1 cellular context compared by ENCODE assay signal in genomic region chr16:47045023-47045422, GRCh38.
TF ChIP-seq lines count a peak whose summit lies in the region.

No MANE protein-coding gene starts in this region.

TF ChIP-seq in K562, 482 proteins besides CTCF, POLR2A, EP300 and RAD21 (continued from another document):
- TF ChIP-seq ZC3H11A (IDR thresholded peaks at IDR 0.05; ENCODE audit: low read depth, low read length) = no peak
- TF ChIP-seq ZNF311 (CRISPR knock-in tag; IDR thresholded peaks at IDR 0.05) = no peak
- TF ChIP-seq MXI1 (IDR thresholded peaks at IDR 0.05; ENCODE audit: low read depth, low read length) = no peak
- no peak for TF ChIP-seq CSDE1 (IDR thresholded peaks at IDR 0.05)
- TF ChIP-seq RAD51 (IDR thresholded peaks at IDR 0.05; ENCODE audit: borderline replicate concordance, low read depth) = peak; percentile 65; the same call in 1 of the 2 replicates
- TF ChIP-seq ZNF41 (CRISPR knock-in tag; conservative IDR thresholded peaks at IDR 0.05) = no peak
- TF ChIP-seq EHMT2 (IDR thresholded peaks at IDR 0.05) = no peak
- TF ChIP-seq MTF1 (CRISPR knock-in tag; IDR thresholded peaks at IDR 0.05; ENCODE audit: borderline replicate concordance) = no peak
- TF ChIP-seq, protein P1, sequence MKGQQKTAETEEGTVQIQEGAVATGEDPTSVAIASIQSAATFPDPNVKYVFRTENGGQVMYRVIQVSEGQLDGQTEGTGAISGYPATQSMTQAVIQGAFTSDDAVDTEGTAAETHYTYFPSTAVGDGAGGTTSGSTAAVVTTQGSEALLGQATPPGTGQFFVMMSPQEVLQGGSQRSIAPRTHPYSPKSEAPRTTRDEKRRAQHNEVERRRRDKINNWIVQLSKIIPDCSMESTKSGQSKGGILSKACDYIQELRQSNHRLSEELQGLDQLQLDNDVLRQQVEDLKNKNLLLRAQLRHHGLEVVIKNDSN (CRISPR knock-in tag; IDR thresholded peaks at IDR 0.05) = peak; percentile 17; the same call in 1 of the 2 replicates
- no peak for TF ChIP-seq SAFB2 (IDR thresholded peaks at IDR 0.05; ENCODE audit: borderline replicate concordance, low read depth, low read length, severe bottlenecking)
- no peak for TF ChIP-seq FUS (optimal IDR thresholded peaks at IDR 0.05; ENCODE audit: low read depth, low read length)
- no peak for TF ChIP-seq HEY1 (CRISPR knock-in tag; IDR thresholded peaks at IDR 0.05; ENCODE audit: borderline replicate concordance)
- TF ChIP-seq, protein P2, sequence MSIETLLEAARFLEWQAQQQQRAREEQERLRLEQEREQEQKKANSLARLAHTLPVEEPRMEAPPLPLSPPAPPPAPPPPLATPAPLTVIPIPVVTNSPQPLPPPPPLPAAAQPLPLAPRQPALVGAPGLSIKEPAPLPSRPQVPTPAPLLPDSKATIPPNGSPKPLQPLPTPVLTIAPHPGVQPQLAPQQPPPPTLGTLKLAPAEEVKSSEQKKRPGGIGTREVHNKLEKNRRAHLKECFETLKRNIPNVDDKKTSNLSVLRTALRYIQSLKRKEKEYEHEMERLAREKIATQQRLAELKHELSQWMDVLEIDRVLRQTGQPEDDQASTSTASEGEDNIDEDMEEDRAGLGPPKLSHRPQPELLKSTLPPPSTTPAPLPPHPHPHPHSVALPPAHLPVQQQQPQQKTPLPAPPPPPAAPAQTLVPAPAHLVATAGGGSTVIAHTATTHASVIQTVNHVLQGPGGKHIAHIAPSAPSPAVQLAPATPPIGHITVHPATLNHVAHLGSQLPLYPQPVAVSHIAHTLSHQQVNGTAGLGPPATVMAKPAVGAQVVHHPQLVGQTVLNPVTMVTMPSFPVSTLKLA (conservative IDR thresholded peaks at IDR 0.05) = no peak
- no peak for TF ChIP-seq ZNF778 (CRISPR knock-in tag; IDR thresholded peaks at IDR 0.05)
